12 cellular contexts compared by ENCODE assay signal in genomic region chr17:75551276-75551675, GRCh38. TPM values are rescaled to one million over a fixed set of nuclear protein-coding genes. Genes with fewer than 3 reads are reported as not detected.
A peak's percentile ranks its signal among the peaks of the same experiment; 100 is the strongest.
DNase-seq lines count a peak whose midpoint lies in the region; FAIRE-seq and TF ChIP-seq lines count a peak whose summit lies in the region.
"Had no signal": no experiment of that assay in that cellular context is flagged by ENCODE, and none has a peak within 500 bp of the region (broad histone marks: within the 10 kb centered on the region; RNA-seq: fewer than 3 reads in every experiment).

No MANE protein-coding gene starts in this region.

- H3K4me3 ChIP-seq in bronchial epithelial cell (ENCODE audit: low read depth, low read length), result no peak overlapping the region

- FAIRE-seq in bronchial epithelial cell (lab: Jason Lieb, UNC), result peak; percentile 47

- peak; percentile 67 for DNase-seq in ELF-1 (ENCODE audit: low read depth, low spot score)
- DNase-seq in bronchial epithelial cell (ENCODE audit: low read depth), result no peak
- no peak for DNase-seq in progenitor cell of endocrine pancreas (ENCODE audit: low spot score, unreplicated experiment)
- DNase-seq in nucleus accumbens (lab: John Stamatoyannopoulos, UW), result no peak
- DNase-seq in SKM-1 (lab: John Stamatoyannopoulos, UW; ENCODE audit: unreplicated experiment), result no peak
- no peak for DNase-seq in NCI-H2107 (lab: John Stamatoyannopoulos, UW)
- DNase-seq: NCI-H1694 treated with DMSO at 0.1 percent for 48 hours, NCI-H524 treated with DMSO at 0.1 percent for 48 hours had no signal

- H3K36me3 Mint-ChIP-seq in progenitor cell of endocrine pancreas (ENCODE audit: insufficient read depth), result peaks cover 7% of the 10 kb centered on the region
- H3K36me3 Mint-ChIP-seq: brain had no signal

- TF ChIP-seq CTCF in bronchial epithelial cell (IDR thresholded peaks at IDR 0.05; ENCODE audit: insufficient read depth, low read length, severe bottlenecking), result no peak
- no peak for TF ChIP-seq CTCF in progenitor cell of endocrine pancreas (IDR thresholded peaks at IDR 0.05; ENCODE audit: unreplicated experiment)

- H3K27ac Mint-ChIP-seq in progenitor cell of endocrine pancreas, result peak overlapping the region; percentile 99
- H3K27ac Mint-ChIP-seq: memory B cell; stimulated activated naive CD8-positive, alpha-beta T cell treated with anti-CD3 and anti-CD28 coated beads, Interleukin-15, Interleukin-2, amounts not matched to agents 100 ng/mL and 50 ng/mL, for 24 hours had no signal

- H3K4me1 Mint-ChIP-seq in progenitor cell of endocrine pancreas (ENCODE audit: low read depth), result peaks cover 41% of the 10 kb centered on the region
- H3K4me1 Mint-ChIP-seq: brain had no signal

- H3K36me3 ChIP-seq in bronchial epithelial cell (ENCODE audit: control insufficient read depth, insufficient read depth, low read length), result no peaks in the 10 kb centered on the region

- H3K4me3 Mint-ChIP-seq in progenitor cell of endocrine pancreas (ENCODE audit: low read depth), result no peak overlapping the region
- H3K4me3 Mint-ChIP-seq: brain; memory B cell; stimulated activated naive CD8-positive, alpha-beta T cell treated with anti-CD3 and anti-CD28 coated beads, Interleukin-15, Interleukin-2, amounts not matched to agents 100 ng/mL and 50 ng/mL, for 24 hours had no signal

- H3K27me3 ChIP-seq in bronchial epithelial cell (ENCODE audit: control insufficient read depth, insufficient read depth, low read length), result no peaks in the 10 kb centered on the region

- no peaks in the 10 kb centered on the region for H3K27me3 Mint-ChIP-seq in progenitor cell of endocrine pancreas
- H3K27me3 Mint-ChIP-seq: memory B cell; stimulated activated naive CD8-positive, alpha-beta T cell treated with anti-CD3 and anti-CD28 coated beads, Interleukin-15, Interleukin-2, amounts not matched to agents 100 ng/mL and 50 ng/mL, for 24 hours had no signal

- no peaks in the 10 kb centered on the region for H3K9me3 Mint-ChIP-seq in progenitor cell of endocrine pancreas (ENCODE audit: low read depth)
- H3K9me3 Mint-ChIP-seq: memory B cell; stimulated activated naive CD8-positive, alpha-beta T cell treated with anti-CD3 and anti-CD28 coated beads, Interleukin-15, Interleukin-2, amounts not matched to agents 100 ng/mL and 50 ng/mL, for 24 hours had no signal

RNA-seq across cellular contexts. Expression of gene LLGL2, which starts 25.8 kb away (rescaled TPM):
- total RNA-seq in bronchial epithelial cell (44.5 and 63.9 TPM in 2 replicates), progenitor cell of endocrine pancreas (232 and 235 TPM in 2 replicates)
- total RNA-seq: HT1080 had no signal

RNA-seq across cellular contexts. Expression of gene TSEN54, which starts 34.9 kb away (rescaled TPM):
- total RNA-seq in bronchial epithelial cell, result 16.3 and 25.3 TPM in 2 replicates
- total RNA-seq in progenitor cell of endocrine pancreas, result 56.0 and 56.4 TPM in 2 replicates

RNA-seq across cellular contexts. Expression of gene CASKIN2, which starts 35.9 kb away (rescaled TPM):
- 3.9 and 5.0 TPM in 2 replicates for total RNA-seq in bronchial epithelial cell
- total RNA-seq in progenitor cell of endocrine pancreas, result 47.6 and 50.6 TPM in 2 replicates

RNA-seq across cellular contexts. Expression of gene MYO15B, which starts 36.3 kb away (rescaled TPM):
- 1.6 and 3.6 TPM in 2 replicates for total RNA-seq in bronchial epithelial cell
- total RNA-seq in progenitor cell of endocrine pancreas, result 336 and 337 TPM in 2 replicates
